In genomic region chr12:32679091-32679909, GRCh38 we compare ENCODE assay signal across 8 cellular contexts. TPM values are rescaled to one million over a fixed set of nuclear protein-coding genes. Genes with fewer than 3 reads are reported as not detected.
DNase-seq lines count a peak whose midpoint lies in the region; ATAC-seq and TF ChIP-seq lines count a peak whose summit lies in the region.

Gene DNM1L, plus strand, starts transcription at chr12:32679301. Its CDS starts 63 bp downstream, at chr12:32679364.

- H3K9me3 Mint-ChIP-seq in activated T-cell treated with anti-CD3 and anti-CD28 coated beads, Interleukin-2, amount 50 U/mL, for 24 hours = no peaks in the 10 kb centered on the region

- DNase-seq in DMS153 treated with DMSO at 0.1 percent for 48 hours (lab: John Stamatoyannopoulos, UW; ENCODE audit: unreplicated experiment) (peak; percentile 91), KBM-7 (peak; percentile 97), erythroblast (lab: John Stamatoyannopoulos, UW) (peak; percentile 94 to 96)
- DNase-seq in activated T-cell treated with anti-CD3 and anti-CD28 coated beads, Interleukin-2, amount 50 U/mL, for 24 hours = peak; percentile 92
- DNase-seq in stimulated activated CD8-positive, alpha-beta memory T cell treated with anti-CD3 and anti-CD28 coated beads, Interleukin-7, amount 100 ng/mL, for 1 hour (ENCODE audit: low read depth in 2 of 2) = peak; percentile 77 to 79

- TF ChIP-seq POLR2A in erythroblast (IDR thresholded peaks at IDR 0.05; ENCODE audit: low read length) = peak; percentile 94

- H3K4me3 Mint-ChIP-seq in activated T-cell treated with anti-CD3 and anti-CD28 coated beads, Interleukin-2, amount 50 U/mL, for 24 hours = peak within 1 kb of the TSS; percentile 89

- H3K9me3 ChIP-seq in mucosa of stomach (ENCODE audit: control insufficient read depth, low read length) = no peaks in the 10 kb centered on the region

- peaks cover 31% of the 10 kb centered on the region for H3K4me1 Mint-ChIP-seq in activated T-cell treated with anti-CD3 and anti-CD28 coated beads, Interleukin-2, amount 50 U/mL, for 24 hours (ENCODE audit: low read depth)

- H3K27me3 Mint-ChIP-seq in activated T-cell treated with anti-CD3 and anti-CD28 coated beads, Interleukin-2, amount 50 U/mL, for 24 hours = no peaks in the 10 kb centered on the region

- H3K4me1 ChIP-seq in mucosa of stomach (ENCODE audit: control insufficient read depth, insufficient read depth, low read length) = peaks cover 12% of the 10 kb centered on the region

- H3K36me3 ChIP-seq in mucosa of stomach (ENCODE audit: control insufficient read depth, insufficient read depth, low read length) = no peaks in the 10 kb centered on the region

- peak within 1 kb of the TSS; percentile 88 for H3K9ac ChIP-seq in mucosa of stomach (ENCODE audit: low read length)

- H3K27ac Mint-ChIP-seq in activated T-cell treated with anti-CD3 and anti-CD28 coated beads, Interleukin-2, amount 50 U/mL, for 24 hours = peak within 1 kb of the TSS; percentile 94

- peaks cover 30% of the 10 kb centered on the region for H3K36me3 Mint-ChIP-seq in activated T-cell treated with anti-CD3 and anti-CD28 coated beads, Interleukin-2, amount 50 U/mL, for 24 hours (ENCODE audit: low read depth)

- in situ Hi-C loops in KBM-7 (cut with MboI; ENCODE audit: low pct_unique_long_range_greater_than_20kb, low sequenced_read_pairs) = no loop called here

- peak within 1 kb of the TSS; percentile 44 for H3K4me3 ChIP-seq in mucosa of stomach (ENCODE audit: low read length)

- ATAC-seq in GM21717 (IDR thresholded peaks at IDR 0.05; ENCODE audit: unreplicated experiment) = peak; percentile 97

- H3K27me3 ChIP-seq in mucosa of stomach (ENCODE audit: control insufficient read depth, insufficient read depth, low read length) = no peaks in the 10 kb centered on the region

TF ChIP-seq in PFSK-1, 5 proteins besides CTCF, POLR2A, EP300 and RAD21:
- no peak for TF ChIP-seq REST (IDR thresholded peaks at IDR 0.05; ENCODE audit: insufficient read depth in 1 of 2, low read depth in 2 of 2, low read length in 2 of 2)
- TF ChIP-seq FOXP2 (optimal IDR thresholded peaks at IDR 0.05; ENCODE audit: borderline replicate concordance, extremely low read depth, extremely low read length, insufficient read depth) = peak; percentile 56
- 0 out of 2 replicates have a peak, but pooled peaks have one; percentile 28 for TF ChIP-seq SIN3A (IDR thresholded peaks at IDR 0.05; ENCODE audit: borderline replicate concordance, insufficient read depth, low read length)
- peak; percentile 80; the same call in 1 of the 2 replicates for TF ChIP-seq TAF1 (IDR thresholded peaks at IDR 0.05; ENCODE audit: borderline replicate concordance, insufficient read depth, low read length)
- peak; percentile 86 for TF ChIP-seq POLR2AphosphoS5 (IDR thresholded peaks at IDR 0.05; ENCODE audit: low read depth, low read length)

RNA-seq across cellular contexts. Expression of gene DNM1L, which starts in this region (rescaled TPM):
- polyA plus RNA-seq in PFSK-1 (2012; ENCODE audit: insufficient read length, low read depth) = 34.6 TPM

Comparison
In these comparisons a context has a peak if more than half of its experiments do, and no peak if none do; other contexts are left out.
1. Peak in every context shown above with its lines: DNase-seq, ATAC-seq and H3K4me3 ChIP-seq.